Comparison of ENCODE assay signal across 1 cellular context in the genomic region with DNA sequence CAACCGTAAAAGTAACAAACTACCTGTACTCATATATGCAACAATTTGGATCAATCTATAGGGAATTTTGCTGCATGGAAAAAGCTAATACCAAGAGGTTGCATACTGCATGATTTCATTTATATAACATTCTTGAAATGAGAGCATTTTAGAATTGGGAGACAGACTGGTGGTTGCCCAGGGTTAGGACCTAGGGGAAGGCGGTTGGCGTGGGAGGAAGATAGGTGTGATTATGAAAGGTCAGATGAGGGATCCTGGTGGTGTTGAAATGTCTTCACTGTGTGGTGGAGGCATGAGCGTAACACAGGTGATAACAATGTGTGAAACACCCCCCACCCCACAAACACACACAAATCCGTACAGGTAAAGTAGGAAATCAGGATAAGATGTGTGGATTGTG.
TF ChIP-seq lines count a peak whose summit lies in the region.

No MANE protein-coding gene starts in this region.

TF ChIP-seq in K562, 482 proteins besides CTCF, POLR2A, EP300 and RAD21 (continued from another document):
- TF ChIP-seq, protein P1, sequence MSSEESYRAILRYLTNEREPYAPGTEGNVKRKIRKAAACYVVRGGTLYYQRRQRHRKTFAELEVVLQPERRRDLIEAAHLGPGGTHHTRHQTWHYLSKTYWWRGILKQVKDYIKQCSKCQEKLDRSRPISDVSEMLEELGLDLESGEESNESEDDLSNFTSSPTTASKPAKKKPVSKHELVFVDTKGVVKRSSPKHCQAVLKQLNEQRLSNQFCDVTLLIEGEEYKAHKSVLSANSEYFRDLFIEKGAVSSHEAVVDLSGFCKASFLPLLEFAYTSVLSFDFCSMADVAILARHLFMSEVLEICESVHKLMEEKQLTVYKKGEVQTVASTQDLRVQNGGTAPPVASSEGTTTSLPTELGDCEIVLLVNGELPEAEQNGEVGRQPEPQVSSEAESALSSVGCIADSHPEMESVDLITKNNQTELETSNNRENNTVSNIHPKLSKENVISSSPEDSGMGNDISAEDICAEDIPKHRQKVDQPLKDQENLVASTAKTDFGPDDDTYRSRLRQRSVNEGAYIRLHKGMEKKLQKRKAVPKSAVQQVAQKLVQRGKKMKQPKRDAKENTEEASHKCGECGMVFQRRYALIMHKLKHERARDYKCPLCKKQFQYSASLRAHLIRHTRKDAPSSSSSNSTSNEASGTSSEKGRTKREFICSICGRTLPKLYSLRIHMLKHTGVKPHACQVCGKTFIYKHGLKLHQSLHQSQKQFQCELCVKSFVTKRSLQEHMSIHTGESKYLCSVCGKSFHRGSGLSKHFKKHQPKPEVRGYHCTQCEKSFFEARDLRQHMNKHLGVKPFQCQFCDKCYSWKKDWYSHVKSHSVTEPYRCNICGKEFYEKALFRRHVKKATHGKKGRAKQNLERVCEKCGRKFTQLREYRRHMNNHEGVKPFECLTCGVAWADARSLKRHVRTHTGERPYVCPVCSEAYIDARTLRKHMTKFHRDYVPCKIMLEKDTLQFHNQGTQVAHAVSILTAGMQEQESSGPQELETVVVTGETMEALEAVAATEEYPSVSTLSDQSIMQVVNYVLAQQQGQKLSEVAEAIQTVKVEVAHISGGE (CRISPR knock-in tag; IDR thresholded peaks at IDR 0.05) = no peak
TF ChIP-seq in K562: peak in this region for 2.
